Comparison of ENCODE assay signal across 10 cellular contexts in the genomic region with DNA sequence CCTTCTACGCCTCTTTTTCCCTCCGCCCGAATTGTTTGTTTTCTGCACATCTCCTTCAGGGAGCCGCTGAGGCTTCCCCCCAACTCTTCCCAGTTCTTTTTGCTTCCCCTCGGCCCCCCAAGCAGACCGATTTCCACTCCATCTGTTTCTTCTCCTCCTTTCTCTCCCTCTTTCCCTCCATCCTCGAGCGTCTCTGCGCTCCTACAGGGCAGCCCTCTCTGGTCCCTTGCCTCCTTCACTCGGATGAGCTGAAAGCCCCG. TPM values are rescaled to one million over a fixed set of nuclear protein-coding genes. Genes with fewer than 3 reads are reported as not detected.
DNase-seq lines count a peak whose midpoint lies in the region; ATAC-seq, FAIRE-seq and TF ChIP-seq lines count a peak whose summit lies in the region.
"Had no signal": no experiment of that assay in that cellular context is flagged by ENCODE, and none has a peak within 500 bp of the region (broad histone marks: within the 10 kb centered on the region; RNA-seq: fewer than 3 reads in every experiment).

No MANE protein-coding gene starts in this region.

- no peak for TF ChIP-seq EP300 in HepG2 (IDR thresholded peaks at IDR 0.05; ENCODE audit: low read depth in 2 of 2, low read length in 2 of 2)
- TF ChIP-seq EP300 in HepG2 (CRISPR knock-in tag; IDR thresholded peaks at IDR 0.05; ENCODE audit: borderline replicate concordance): no peak

- TF ChIP-seq CTCF in HepG2 (CRISPR knock-in tag; IDR thresholded peaks at IDR 0.05) (no peak), right lobe of liver (IDR thresholded peaks at IDR 0.05) (no peak), mesothelial cell of epicardium (IDR thresholded peaks at IDR 0.05; ENCODE audit: unreplicated experiment) (no peak)

- no peak for DNase-seq in HepG2 (ENCODE audit: low spot score)
- DNase-seq in right lobe of liver: no peak
- DNase-seq in activated naive CD8-positive, alpha-beta T cell treated with anti-CD3 and anti-CD28 coated beads, Interleukin-2, amount 10 ng/mL, durations not matched to agents 7 days and 5 days: no peak
- DNase-seq in mesothelial cell of epicardium (ENCODE audit: low spot score in 2 of 2, unreplicated experiment in 2 of 2): no peak
- DNase-seq in aorta: no peak
- DNase-seq in UCSD-AML1 (lab: John Stamatoyannopoulos, UW; ENCODE audit: unreplicated experiment): no peak
- DNase-seq in NCI-H2029 treated with DMSO at 0.1 percent for 48 hours (lab: John Stamatoyannopoulos, UW): no peak
- DNase-seq: central memory CD4-positive, alpha-beta T cell had no signal

- TF ChIP-seq POLR2A in HepG2 (IDR thresholded peaks at IDR 0.05; ENCODE audit: insufficient read depth in 1 of 2, low read depth in 2 of 2, low read length in 2 of 2) (no peak), right lobe of liver (IDR thresholded peaks at IDR 0.05) (no peak)

- no peak overlapping the region for H3K9ac ChIP-seq in HepG2 (ENCODE audit: insufficient read depth, low read depth, low read length)

- no peaks in the 10 kb centered on the region for H3K36me3 Mint-ChIP-seq in activated naive CD8-positive, alpha-beta T cell treated with anti-CD3 and anti-CD28 coated beads, Interleukin-2, amount 10 ng/mL, durations not matched to agents 7 days and 5 days
- peaks cover 2% of the 10 kb centered on the region for H3K36me3 Mint-ChIP-seq in mesothelial cell of epicardium

- peaks cover 98% of the 10 kb centered on the region for H3K27me3 Mint-ChIP-seq in activated naive CD8-positive, alpha-beta T cell treated with anti-CD3 and anti-CD28 coated beads, Interleukin-2, amount 10 ng/mL, durations not matched to agents 7 days and 5 days
- peaks cover 100% of the 10 kb centered on the region for H3K27me3 Mint-ChIP-seq in mesothelial cell of epicardium (ENCODE audit: low read depth)

- no peak for FAIRE-seq in HepG2 (lab: Jason Lieb, UNC)

- CTCF ChIA-PET in HepG2 (lab: Yijun Ruan, JAX; ENCODE audit: low intra/inter-chr PET ratio, low total read pairs): no interaction called here

- H3K4me3 ChIP-seq in HepG2 (replicated peaks in 1 of 3; ENCODE audit: insufficient read depth in 1 of 3, low read depth in 2 of 3, low read length in 3 of 3) (peak overlapping the region; percentile 39 to 62 (median 54); a peak in 3 of 6 replicates), right lobe of liver (peak overlapping the region in 1 of 3 donors; percentile 36), aorta (ENCODE audit: low read length in 2 of 2) (no peak overlapping the region)

- intact Hi-C loops in HepG2 (cut with micrococcal nuclease; ENCODE audit: unreplicated experiment): loop anchor here (5.0 kb wide), 1 partner anchor 140 kb away; a partner anchor contains a TSS
- intact Hi-C loops in right lobe of liver (cut with DNase I): no loop called here
- intact Hi-C loops in aorta (cut with DNase I): no loop called here

- in situ Hi-C loops in HepG2 (cut with HindIII; ENCODE audit: extremely low pct_ligation_motif_present, low pct_unique_long_range_greater_than_20kb): loop anchor here (10.0 kb wide), 1 partner anchor 143 kb away; a partner anchor contains a TSS

- peaks cover 70% of the 10 kb centered on the region for H3K4me1 Mint-ChIP-seq in activated naive CD8-positive, alpha-beta T cell treated with anti-CD3 and anti-CD28 coated beads, Interleukin-2, amount 10 ng/mL, durations not matched to agents 7 days and 5 days
- H3K4me1 Mint-ChIP-seq in mesothelial cell of epicardium: peaks cover 65% of the 10 kb centered on the region

- H3K4me1 ChIP-seq in HepG2 (ENCODE audit: insufficient read depth, low read length) (peaks cover 43% of the 10 kb centered on the region), right lobe of liver (peaks cover 0 to 50% (median 8%) of the 10 kb centered on the region in 4 donors), aorta (ENCODE audit: control insufficient read depth in 1 of 2, insufficient read depth in 2 of 2, low read length in 2 of 2) (no peaks in the 10 kb centered on the region)

- H3K79me2 ChIP-seq in HepG2 (ENCODE audit: insufficient read depth, low read length): no peaks in the 10 kb centered on the region

- H3K4me2 ChIP-seq in HepG2 (ENCODE audit: low read depth, low read length): peak overlapping the region; percentile 88

- H3K36me3 ChIP-seq in HepG2 (replicated peaks in 1 of 2; ENCODE audit: control insufficient read depth in 1 of 2, insufficient read depth in 2 of 2, low read length in 2 of 2): no peaks in the 10 kb centered on the region
- H3K36me3 ChIP-seq in right lobe of liver: no peaks in the 10 kb centered on the region
- no peaks in the 10 kb centered on the region for H3K36me3 ChIP-seq in aorta (ENCODE audit: control insufficient read depth in 1 of 2, insufficient read depth in 2 of 2, low read length in 1 of 2)

- peak overlapping the region; percentile 78 for H3K4me3 Mint-ChIP-seq in activated naive CD8-positive, alpha-beta T cell treated with anti-CD3 and anti-CD28 coated beads, Interleukin-2, amount 10 ng/mL, durations not matched to agents 7 days and 5 days
- H3K4me3 Mint-ChIP-seq in mesothelial cell of epicardium: peak overlapping the region; percentile 72

- POLR2A ChIA-PET in HepG2 (lab: Yijun Ruan, JAX): interaction anchor here (4.4 kb wide), 1 partner anchor 15 kb away, joined by 25 read pairs; a partner anchor contains a TSS
- POLR2A ChIA-PET in activated naive CD8-positive, alpha-beta T cell treated with anti-CD3 and anti-CD28 coated beads, Interleukin-2, amount 10 ng/mL, durations not matched to agents 7 days and 5 days (lab: Charles Lee): interaction anchor here (1.3 kb wide), 1 partner anchor 15 kb away, joined by 4 read pairs; a partner anchor contains a TSS

- H2AFZ ChIP-seq in HepG2 (ENCODE audit: low read length): no peak overlapping the region

- no peaks in the 10 kb centered on the region for H3K9me3 Mint-ChIP-seq in activated naive CD8-positive, alpha-beta T cell treated with anti-CD3 and anti-CD28 coated beads, Interleukin-2, amount 10 ng/mL, durations not matched to agents 7 days and 5 days
- no peaks in the 10 kb centered on the region for H3K9me3 Mint-ChIP-seq in mesothelial cell of epicardium

- no peak overlapping the region for H3K27ac Mint-ChIP-seq in activated naive CD8-positive, alpha-beta T cell treated with anti-CD3 and anti-CD28 coated beads, Interleukin-2, amount 10 ng/mL, durations not matched to agents 7 days and 5 days
- H3K27ac Mint-ChIP-seq in mesothelial cell of epicardium: peak overlapping the region; percentile 70

- no TSS peak for BruUV-seq in HepG2 (replicated peaks; lab: Mats Ljungman, UMichigan)

- H3K27ac ChIP-seq in HepG2 (ENCODE audit: extremely low read length, insufficient read depth, low read length) (no peak overlapping the region), right lobe of liver (no peak overlapping the region), aorta (ENCODE audit: low read depth in 1 of 2, low read length in 2 of 2) (no peak overlapping the region)

- H3K27me3 ChIP-seq in HepG2 (ENCODE audit: control insufficient read depth in 1 of 2, insufficient read depth in 2 of 2, low read length in 2 of 2) (peaks cover 14 to 76% of the 10 kb centered on the region in 2 experiments), right lobe of liver (peaks cover 25 to 53% of the 10 kb centered on the region in 2 donors), aorta (ENCODE audit: control insufficient read depth in 1 of 2, insufficient read depth in 2 of 2, low read length in 1 of 2) (peaks cover 0 to 3% of the 10 kb centered on the region in 2 donors)

- TF ChIP-seq RAD21 in HepG2 (CRISPR knock-in tag; IDR thresholded peaks at IDR 0.05): no peak

- H3K9me3 ChIP-seq in HepG2 (ENCODE audit: low read length) (no peaks in the 10 kb centered on the region), right lobe of liver (no peaks in the 10 kb centered on the region), aorta (ENCODE audit: control insufficient read depth, low read length) (no peaks in the 10 kb centered on the region)

- peak; percentile 9 for ATAC-seq in HepG2
- no peak for ATAC-seq in right lobe of liver
- ATAC-seq in activated naive CD8-positive, alpha-beta T cell treated with anti-CD3 and anti-CD28 coated beads, Interleukin-2, amount 10 ng/mL, durations not matched to agents 7 days and 5 days (ENCODE audit: low read depth): peak; percentile 14
- peak; percentile 15 for ATAC-seq in aorta (ENCODE audit: low FRiP score)
- no peak for ATAC-seq in GM21515 (IDR thresholded peaks at IDR 0.05; ENCODE audit: unreplicated experiment)

- WGBS in HepG2 (ENCODE audit: low lambda C conversion rate): 13% methylated on average over 11 of the region's 11 CpGs
- WGBS in right lobe of liver (ENCODE audit: insufficient coverage, low coverage, low lambda C conversion rate, missing lambda C conversion rate): 8% methylated on average over 11 of the region's 11 CpGs
- 6 to 12% methylated on average over 11 of the region's 11 CpGs for WGBS in aorta, 2 donors

- no peaks in the 10 kb centered on the region for H4K20me1 ChIP-seq in HepG2 (ENCODE audit: insufficient read depth, low read length)

RNA-seq across cellular contexts. Expression of a gene that starts 0.3 kb away (rescaled TPM):
- not detected in 2 replicates for total RNA-seq in HepG2 (2016; rRNA removed; fragmentation: Illumina TruSeq; extraction: Trizol)
- total RNA-seq in HepG2 (2016; cell fraction: cytosol; rRNA removed; fragmentation: Illumina TruSeq; extraction: Trizol; ENCODE audit: low read depth): not detected in 2 replicates
- not detected in 2 replicates for total RNA-seq in HepG2 (2016; cell fraction: insoluble cytoplasmic fraction; rRNA removed; fragmentation: Illumina TruSeq; extraction: Trizol)
- total RNA-seq in HepG2 (2016; cell fraction: membrane; rRNA removed; fragmentation: Illumina TruSeq; extraction: Trizol): not detected in 2 replicates
- not detected in 2 replicates for total RNA-seq in HepG2 (2016; cell fraction: nucleus; rRNA removed; fragmentation: Illumina TruSeq; extraction: Trizol)
- polyA plus RNA-seq in HepG2 (2011; rRNA removed): not detected in 2 replicates
- not detected in 2 replicates for polyA plus RNA-seq in HepG2 (2011; cell fraction: cytosol; rRNA removed)
- polyA plus RNA-seq in HepG2 (2011; cell fraction: nucleus; rRNA removed): not detected in 2 replicates
- polyA plus RNA-seq in HepG2 (2012): not detected in 2 replicates
- not detected in 2 replicates for polyA plus RNA-seq in HepG2 (2016; cell fraction: cytosol; fragmentation: Illumina TruSeq; extraction: Trizol; ENCODE audit: low read depth)
- not detected in 2 replicates for polyA plus RNA-seq in HepG2 (2016; cell fraction: insoluble cytoplasmic fraction; fragmentation: Illumina TruSeq; extraction: Trizol; ENCODE audit: low read depth)
- polyA plus RNA-seq in HepG2 (2016; cell fraction: membrane; fragmentation: Illumina TruSeq; extraction: Trizol; ENCODE audit: low read depth): not detected in 2 replicates
- polyA plus RNA-seq in HepG2 (2016; cell fraction: nucleus; fragmentation: Illumina TruSeq; extraction: Trizol; ENCODE audit: insufficient read depth, low read depth): not detected in 2 replicates
- polyA minus RNA-seq in HepG2 (2011; rRNA and poly(A)+ RNA removed; ENCODE audit: low replicate concordance): 1.5 TPM in 1 of 2 replicates, not detected in the other
- not detected in 2 replicates for polyA minus RNA-seq in HepG2 (2011; cell fraction: cytosol; rRNA and poly(A)+ RNA removed)
- not detected in 2 replicates for polyA minus RNA-seq in HepG2 (2011; cell fraction: nucleus; rRNA and poly(A)+ RNA removed)
- 1 to 10 TPM in 2 of 6 experiments, under 1 TPM in 3, not detected in 1; 0.12 to 1.9 (median 0.81) TPM for total RNA-seq in right lobe of liver
- total RNA-seq in activated naive CD8-positive, alpha-beta T cell treated with anti-CD3 and anti-CD28 coated beads, Interleukin-2, amount 10 ng/mL, durations not matched to agents 7 days and 5 days: not detected
- total RNA-seq in mesothelial cell of epicardium: 5.8 to 6.8 TPM (median 6.2 TPM) in 3 replicates
- total RNA-seq in aorta: 1 to 10 TPM in 1 of 2 donors, under 1 TPM in 1; 0.68 to 1.2 TPM
- under 1 TPM in 1 of 2 donors, not detected in 1; 0.13 TPM for polyA plus RNA-seq in aorta
- total RNA-seq: LHCN-M2 had no signal

RNA-seq across cellular contexts. Expression of a gene that starts 15.1 kb away (rescaled TPM):
- total RNA-seq in HepG2 (2016; rRNA removed; fragmentation: Illumina TruSeq; extraction: Trizol) (8.5 and 10.1 TPM in 2 replicates), right lobe of liver (1 to 10 TPM; 4.0 to 8.9 (median 6.2) TPM), mesothelial cell of epicardium (3.8 to 4.6 TPM (median 4.3 TPM) in 3 replicates), aorta (under 1 TPM in 1 of 2 donors, not detected in 1; 0.81 TPM)
- total RNA-seq in HepG2 (2016; cell fraction: cytosol; rRNA removed; fragmentation: Illumina TruSeq; extraction: Trizol; ENCODE audit: low read depth): 28.8 and 32.5 TPM in 2 replicates
- total RNA-seq in HepG2 (2016; cell fraction: insoluble cytoplasmic fraction; rRNA removed; fragmentation: Illumina TruSeq; extraction: Trizol): 9.8 and 11.1 TPM in 2 replicates
- 16.0 and 23.8 TPM in 2 replicates for total RNA-seq in HepG2 (2016; cell fraction: membrane; rRNA removed; fragmentation: Illumina TruSeq; extraction: Trizol)
- total RNA-seq in HepG2 (2016; cell fraction: nucleus; rRNA removed; fragmentation: Illumina TruSeq; extraction: Trizol): 2.7 and 4.2 TPM in 2 replicates
- polyA plus RNA-seq in HepG2 (2011; rRNA removed) (4.7 and 5.8 TPM in 2 replicates), aorta (1 to 10 TPM in 1 of 2 donors, not detected in 1; 4.6 TPM)
- polyA plus RNA-seq in HepG2 (2011; cell fraction: cytosol; rRNA removed): 3.7 and 6.1 TPM in 2 replicates
- polyA plus RNA-seq in HepG2 (2011; cell fraction: nucleus; rRNA removed): 2.3 and 3.2 TPM in 2 replicates
- polyA plus RNA-seq in HepG2 (2012): 1.9 and 5.4 TPM in 2 replicates
- 38.1 and 46.8 TPM in 2 replicates for polyA plus RNA-seq in HepG2 (2016; cell fraction: cytosol; fragmentation: Illumina TruSeq; extraction: Trizol; ENCODE audit: low read depth)
- 9.2 and 12.3 TPM in 2 replicates for polyA plus RNA-seq in HepG2 (2016; cell fraction: insoluble cytoplasmic fraction; fragmentation: Illumina TruSeq; extraction: Trizol; ENCODE audit: low read depth)
- polyA plus RNA-seq in HepG2 (2016; cell fraction: membrane; fragmentation: Illumina TruSeq; extraction: Trizol; ENCODE audit: low read depth): 19.3 and 20.6 TPM in 2 replicates
- polyA plus RNA-seq in HepG2 (2016; cell fraction: nucleus; fragmentation: Illumina TruSeq; extraction: Trizol; ENCODE audit: insufficient read depth, low read depth): 5.6 and 7.0 TPM in 2 replicates
- polyA minus RNA-seq in HepG2 (2011; rRNA and poly(A)+ RNA removed; ENCODE audit: low replicate concordance): 2.6 TPM in 1 of 2 replicates, not detected in the other
- polyA minus RNA-seq in HepG2 (2011; cell fraction: cytosol; rRNA and poly(A)+ RNA removed): 1.6 and 2.0 TPM in 2 replicates
- polyA minus RNA-seq in HepG2 (2011; cell fraction: nucleus; rRNA and poly(A)+ RNA removed): 1.2 TPM in 2 replicates
- under 1 TPM in 1 of 2 experiments, not detected in 1; 0.75 TPM for total RNA-seq in activated naive CD8-positive, alpha-beta T cell treated with anti-CD3 and anti-CD28 coated beads, Interleukin-2, amount 10 ng/mL, durations not matched to agents 7 days and 5 days

Comparison
In these comparisons a context has a peak if more than half of its experiments do, and no peak if none do; other contexts are left out.
1. ATAC-seq: peak in HepG2 (single experiment), activated naive CD8-positive, alpha-beta T cell treated with anti-CD3 and anti-CD28 coated beads, Interleukin-2, amount 10 ng/mL, durations not matched to agents 7 days and 5 days (single experiment) and aorta (single experiment); none in right lobe of liver (0 of 4) and GM21515 (single experiment).
2. H3K4me3 ChIP-seq: peak in HepG2 (3 of 3); none in aorta (0 of 2).